Comparison of ENCODE assay signal across 9 cellular contexts in the genomic region with DNA sequence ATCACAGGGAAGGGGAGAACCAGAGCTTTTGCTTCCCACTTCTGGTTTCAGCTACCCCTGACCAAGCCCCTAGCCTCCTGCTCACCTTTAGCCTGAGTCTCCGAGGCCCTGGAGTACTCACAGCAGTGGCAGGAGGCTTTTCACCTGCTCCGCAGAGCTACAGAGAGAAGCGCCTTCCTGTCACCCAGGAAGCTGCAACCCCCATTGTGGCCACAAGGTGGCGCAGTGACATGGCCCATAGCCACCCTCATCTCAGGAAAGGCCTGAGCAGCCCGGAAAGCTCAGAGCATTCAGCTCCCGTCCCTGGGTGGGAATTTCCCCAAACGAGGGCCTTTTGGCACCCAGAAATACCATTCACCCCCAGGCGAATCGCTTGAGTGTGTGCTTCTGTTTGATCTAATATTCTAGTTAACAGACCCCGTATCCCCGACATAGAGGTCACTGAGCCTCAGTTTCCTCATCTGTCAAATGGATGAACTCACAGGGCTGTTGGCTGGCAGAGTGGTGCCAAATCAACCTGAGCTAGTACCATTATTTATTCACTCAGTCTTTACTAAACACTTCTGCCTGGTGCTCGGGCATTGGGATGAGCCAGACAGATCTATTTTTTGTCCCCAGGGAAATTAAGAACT. TPM values are rescaled to one million over a fixed set of nuclear protein-coding genes. Genes with fewer than 3 reads are reported as not detected.
A peak's percentile ranks its signal among the peaks of the same experiment; 100 is the strongest.
DNase-seq lines count a peak whose midpoint lies in the region; ATAC-seq and TF ChIP-seq lines count a peak whose summit lies in the region.
"Had no signal": no experiment of that assay in that cellular context is flagged by ENCODE, and none has a peak within 500 bp of the region (broad histone marks: within the 10 kb centered on the region; RNA-seq: fewer than 3 reads in every experiment).

No MANE protein-coding gene starts in this region.

- H3K4me1 Mint-ChIP-seq in activated CD4-positive, alpha-beta memory T cell treated with anti-CD3 and anti-CD28 coated beads for 36 hours (ENCODE audit: low read depth), result peaks cover 5% of the 10 kb centered on the region

- H3K4me3 ChIP-seq in GM12875 (ENCODE audit: low read depth, low read length), result no peak overlapping the region

- intact Hi-C loops in activated CD4-positive, alpha-beta memory T cell treated with anti-CD3 and anti-CD28 coated beads for 36 hours (cut with micrococcal nuclease), result loop anchor here (1.0 to 5.0 kb wide), 4 partner anchors 52 to 175 kb away; no protein-coding TSS in a partner anchor

- CTCF ChIA-PET in activated CD4-positive, alpha-beta memory T cell treated with anti-CD3 and anti-CD28 coated beads for 36 hours (lab: Charles Lee), result interaction anchor here (0.7 to 5.7 kb wide), 53 partner anchors 9 to 584 kb away, joined by 3 to 103 read pairs (median 4); partner anchors contain the start of genes TRIM62 and ZSCAN20

- TF ChIP-seq CTCF in GM12875 (IDR thresholded peaks at IDR 0.05; ENCODE audit: borderline replicate concordance, insufficient read depth, low read depth, low read length), result peak; percentile 95

- H3K27ac Mint-ChIP-seq in activated CD4-positive, alpha-beta memory T cell treated with anti-CD3 and anti-CD28 coated beads for 36 hours, result no peak overlapping the region

- POLR2A ChIA-PET in activated CD4-positive, alpha-beta memory T cell treated with anti-CD3 and anti-CD28 coated beads for 36 hours (lab: Charles Lee), result interaction anchor here (1.0 kb wide), 1 partner anchor 54 kb away, joined by 4 read pairs; no protein-coding TSS in a partner anchor

- peak; percentile 69 for DNase-seq in NCI-H69 (lab: John Stamatoyannopoulos, UW)
- DNase-seq in activated CD4-positive, alpha-beta memory T cell treated with anti-CD3 and anti-CD28 coated beads for 36 hours, result peak; percentile 94
- peak; percentile 92 for DNase-seq in ecto neural progenitor cell (ENCODE audit: low spot score)
- peak; percentile 89 for DNase-seq in medulla oblongata (ENCODE audit: extremely low spot score)
- DNase-seq in stimulated activated CD8-positive, alpha-beta memory T cell treated with anti-CD3 and anti-CD28 coated beads, Interleukin-15, amount 100 ng/mL, for 24 hours (ENCODE audit: low read depth), result peak; percentile 81

- H3K9me3 Mint-ChIP-seq in activated CD4-positive, alpha-beta memory T cell treated with anti-CD3 and anti-CD28 coated beads for 36 hours, result no peaks in the 10 kb centered on the region

- no peak overlapping the region for H3K4me3 Mint-ChIP-seq in activated CD4-positive, alpha-beta memory T cell treated with anti-CD3 and anti-CD28 coated beads for 36 hours

- H3K36me3 Mint-ChIP-seq in activated CD4-positive, alpha-beta memory T cell treated with anti-CD3 and anti-CD28 coated beads for 36 hours, result peaks cover 5% of the 10 kb centered on the region

- peak; percentile 83 for ATAC-seq in HG03280 (IDR thresholded peaks at IDR 0.05; ENCODE audit: unreplicated experiment)
- no peak for ATAC-seq in GM18519 (IDR thresholded peaks at IDR 0.05; ENCODE audit: low FRiP score, unreplicated experiment)

- no peaks in the 10 kb centered on the region for H3K27me3 Mint-ChIP-seq in activated CD4-positive, alpha-beta memory T cell treated with anti-CD3 and anti-CD28 coated beads for 36 hours

RNA-seq across cellular contexts. Expression of gene A3GALT2, which starts 25.3 kb away (rescaled TPM):
- not detected for total RNA-seq in activated CD4-positive, alpha-beta memory T cell treated with anti-CD3 and anti-CD28 coated beads for 36 hours
- total RNA-seq: skeletal muscle tissue had no signal

RNA-seq across cellular contexts. Expression of gene ZNF362, which starts 39.3 kb away (rescaled TPM):
- 10 to 100 TPM in 1 of 2 experiments, 1 to 10 TPM in 1; 8.7 to 12.9 TPM for total RNA-seq in activated CD4-positive, alpha-beta memory T cell treated with anti-CD3 and anti-CD28 coated beads for 36 hours
